Comparison of ENCODE assay signal across 1 cellular context in the genomic region with DNA sequence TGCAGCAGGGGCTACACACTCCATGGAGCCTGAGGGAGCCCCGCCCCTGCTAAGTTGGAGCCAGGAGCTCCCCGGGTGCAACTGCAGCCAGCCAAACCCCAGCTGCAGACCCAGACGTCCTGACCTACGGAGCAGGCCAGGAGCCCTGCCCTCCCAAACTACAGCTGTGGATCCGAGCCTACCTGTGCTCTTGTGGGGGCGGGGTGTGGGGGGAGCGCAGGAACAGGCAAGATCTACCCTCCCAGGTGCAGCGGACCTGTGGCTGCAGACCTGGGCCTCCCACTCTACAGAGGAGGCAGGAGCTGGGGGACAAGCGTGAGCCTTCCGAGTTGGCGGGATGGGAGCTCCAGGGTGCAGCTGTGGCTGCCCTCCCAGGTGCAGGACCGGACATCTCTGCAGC.
TF ChIP-seq lines count a peak whose summit lies in the region.

No MANE protein-coding gene starts in this region.

TF ChIP-seq in HepG2, 621 proteins besides CTCF, POLR2A, EP300 and RAD21:
- TF ChIP-seq ZNF768 (CRISPR knock-in tag; IDR thresholded peaks at IDR 0.05): no peak
- no peak for TF ChIP-seq TGIF2 (CRISPR knock-in tag; IDR thresholded peaks at IDR 0.05)
- TF ChIP-seq, protein P1, sequence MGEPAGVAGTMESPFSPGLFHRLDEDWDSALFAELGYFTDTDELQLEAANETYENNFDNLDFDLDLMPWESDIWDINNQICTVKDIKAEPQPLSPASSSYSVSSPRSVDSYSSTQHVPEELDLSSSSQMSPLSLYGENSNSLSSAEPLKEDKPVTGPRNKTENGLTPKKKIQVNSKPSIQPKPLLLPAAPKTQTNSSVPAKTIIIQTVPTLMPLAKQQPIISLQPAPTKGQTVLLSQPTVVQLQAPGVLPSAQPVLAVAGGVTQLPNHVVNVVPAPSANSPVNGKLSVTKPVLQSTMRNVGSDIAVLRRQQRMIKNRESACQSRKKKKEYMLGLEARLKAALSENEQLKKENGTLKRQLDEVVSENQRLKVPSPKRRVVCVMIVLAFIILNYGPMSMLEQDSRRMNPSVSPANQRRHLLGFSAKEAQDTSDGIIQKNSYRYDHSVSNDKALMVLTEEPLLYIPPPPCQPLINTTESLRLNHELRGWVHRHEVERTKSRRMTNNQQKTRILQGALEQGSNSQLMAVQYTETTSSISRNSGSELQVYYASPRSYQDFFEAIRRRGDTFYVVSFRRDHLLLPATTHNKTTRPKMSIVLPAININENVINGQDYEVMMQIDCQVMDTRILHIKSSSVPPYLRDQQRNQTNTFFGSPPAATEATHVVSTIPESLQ (CRISPR knock-in tag; conservative IDR thresholded peaks at IDR 0.05): no peak
- TF ChIP-seq ZBTB20 (CRISPR knock-in tag; IDR thresholded peaks at IDR 0.05; ENCODE audit: borderline replicate concordance, low read depth): no peak
- TF ChIP-seq HNRNPH1 (optimal IDR thresholded peaks at IDR 0.05; ENCODE audit: low read depth, low read length): no peak
- no peak for TF ChIP-seq U2AF1 (optimal IDR thresholded peaks at IDR 0.05; ENCODE audit: low read depth, low read length)
- TF ChIP-seq, protein P2, sequence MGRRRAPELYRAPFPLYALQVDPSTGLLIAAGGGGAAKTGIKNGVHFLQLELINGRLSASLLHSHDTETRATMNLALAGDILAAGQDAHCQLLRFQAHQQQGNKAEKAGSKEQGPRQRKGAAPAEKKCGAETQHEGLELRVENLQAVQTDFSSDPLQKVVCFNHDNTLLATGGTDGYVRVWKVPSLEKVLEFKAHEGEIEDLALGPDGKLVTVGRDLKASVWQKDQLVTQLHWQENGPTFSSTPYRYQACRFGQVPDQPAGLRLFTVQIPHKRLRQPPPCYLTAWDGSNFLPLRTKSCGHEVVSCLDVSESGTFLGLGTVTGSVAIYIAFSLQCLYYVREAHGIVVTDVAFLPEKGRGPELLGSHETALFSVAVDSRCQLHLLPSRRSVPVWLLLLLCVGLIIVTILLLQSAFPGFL (CRISPR knock-in tag; IDR thresholded peaks at IDR 0.05): no peak
- TF ChIP-seq GMEB2 (CRISPR knock-in tag; IDR thresholded peaks at IDR 0.05; ENCODE audit: low read depth): no peak
- no peak for TF ChIP-seq NFIB (CRISPR knock-in tag; IDR thresholded peaks at IDR 0.05; ENCODE audit: borderline replicate concordance)
- TF ChIP-seq, protein P3, sequence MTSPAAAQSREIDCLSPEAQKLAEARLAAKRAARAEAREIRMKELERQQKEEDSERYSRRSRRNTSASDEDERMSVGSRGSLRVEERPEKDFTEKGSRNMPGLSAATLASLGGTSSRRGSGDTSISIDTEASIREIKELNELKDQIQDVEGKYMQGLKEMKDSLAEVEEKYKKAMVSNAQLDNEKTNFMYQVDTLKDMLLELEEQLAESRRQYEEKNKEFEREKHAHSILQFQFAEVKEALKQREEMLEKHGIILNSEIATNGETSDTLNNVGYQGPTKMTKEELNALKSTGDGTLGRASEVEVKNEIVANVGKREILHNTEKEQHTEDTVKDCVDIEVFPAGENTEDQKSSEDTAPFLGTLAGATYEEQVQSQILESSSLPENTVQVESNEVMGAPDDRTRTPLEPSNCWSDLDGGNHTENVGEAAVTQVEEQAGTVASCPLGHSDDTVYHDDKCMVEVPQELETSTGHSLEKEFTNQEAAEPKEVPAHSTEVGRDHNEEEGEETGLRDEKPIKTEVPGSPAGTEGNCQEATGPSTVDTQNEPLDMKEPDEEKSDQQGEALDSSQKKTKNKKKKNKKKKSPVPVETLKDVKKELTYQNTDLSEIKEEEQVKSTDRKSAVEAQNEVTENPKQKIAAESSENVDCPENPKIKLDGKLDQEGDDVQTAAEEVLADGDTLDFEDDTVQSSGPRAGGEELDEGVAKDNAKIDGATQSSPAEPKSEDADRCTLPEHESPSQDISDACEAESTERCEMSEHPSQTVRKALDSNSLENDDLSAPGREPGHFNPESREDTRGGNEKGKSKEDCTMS (CRISPR knock-in tag; conservative IDR thresholded peaks at IDR 0.05): no peak
- TF ChIP-seq, protein P4, sequence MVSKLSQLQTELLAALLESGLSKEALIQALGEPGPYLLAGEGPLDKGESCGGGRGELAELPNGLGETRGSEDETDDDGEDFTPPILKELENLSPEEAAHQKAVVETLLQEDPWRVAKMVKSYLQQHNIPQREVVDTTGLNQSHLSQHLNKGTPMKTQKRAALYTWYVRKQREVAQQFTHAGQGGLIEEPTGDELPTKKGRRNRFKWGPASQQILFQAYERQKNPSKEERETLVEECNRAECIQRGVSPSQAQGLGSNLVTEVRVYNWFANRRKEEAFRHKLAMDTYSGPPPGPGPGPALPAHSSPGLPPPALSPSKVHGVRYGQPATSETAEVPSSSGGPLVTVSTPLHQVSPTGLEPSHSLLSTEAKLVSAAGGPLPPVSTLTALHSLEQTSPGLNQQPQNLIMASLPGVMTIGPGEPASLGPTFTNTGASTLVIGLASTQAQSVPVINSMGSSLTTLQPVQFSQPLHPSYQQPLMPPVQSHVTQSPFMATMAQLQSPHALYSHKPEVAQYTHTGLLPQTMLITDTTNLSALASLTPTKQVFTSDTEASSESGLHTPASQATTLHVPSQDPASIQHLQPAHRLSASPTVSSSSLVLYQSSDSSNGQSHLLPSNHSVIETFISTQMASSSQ (IDR thresholded peaks at IDR 0.05; ENCODE audit: low read depth): no peak
- TF ChIP-seq, protein P4 (CRISPR knock-in tag; IDR thresholded peaks at IDR 0.05; ENCODE audit: borderline replicate concordance): no peak
- TF ChIP-seq, protein P5, sequence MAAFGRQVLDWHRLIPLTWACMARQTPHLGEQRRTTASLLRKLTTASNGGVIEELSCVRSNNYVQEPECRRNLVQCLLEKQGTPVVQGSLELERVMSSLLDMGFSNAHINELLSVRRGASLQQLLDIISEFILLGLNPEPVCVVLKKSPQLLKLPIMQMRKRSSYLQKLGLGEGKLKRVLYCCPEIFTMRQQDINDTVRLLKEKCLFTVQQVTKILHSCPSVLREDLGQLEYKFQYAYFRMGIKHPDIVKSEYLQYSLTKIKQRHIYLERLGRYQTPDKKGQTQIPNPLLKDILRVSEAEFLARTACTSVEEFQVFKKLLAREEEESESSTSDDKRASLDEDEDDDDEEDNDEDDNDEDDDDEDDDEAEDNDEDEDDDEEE (CRISPR knock-in tag; IDR thresholded peaks at IDR 0.05): no peak
- TF ChIP-seq HOXA5 (CRISPR knock-in tag; IDR thresholded peaks at IDR 0.05): no peak
